27 cellular contexts compared by ENCODE assay signal in the genomic region with DNA sequence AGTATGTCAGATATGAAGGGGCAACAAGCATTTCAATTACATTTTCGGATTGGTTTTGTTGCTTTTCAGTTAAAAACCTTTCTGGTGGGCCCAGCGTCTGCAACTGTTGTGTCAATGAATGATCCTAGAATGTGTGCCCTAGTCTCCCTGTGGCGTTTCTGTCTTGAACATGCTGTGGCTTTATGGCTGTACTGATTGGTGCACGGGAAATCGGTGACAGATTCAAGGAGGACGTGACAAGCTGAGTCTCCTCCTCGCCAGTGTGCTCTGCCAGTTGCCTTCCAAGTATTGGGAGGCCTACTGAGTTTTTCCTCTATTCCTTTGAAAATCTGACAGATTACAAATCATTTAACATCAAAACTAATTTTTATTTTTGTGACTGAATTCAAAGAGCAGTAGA.
"Had no signal": no experiment of that assay in that cellular context is flagged by ENCODE, and none has a peak within 500 bp of the region (broad histone marks: within the 10 kb centered on the region; RNA-seq: fewer than 3 reads in every experiment).

No MANE protein-coding gene starts in this region.

- DNase-seq: activated CD4-positive, alpha-beta T cell treated with anti-CD3 and anti-CD28 coated beads for 1 hour; activated CD4-positive, alpha-beta T cell treated with anti-CD3 and anti-CD28 coated beads, Interleukin-2, amount 10 ng/mL, durations not matched to agents 24 days and 14 days; activated CD4-positive, alpha-beta T cell treated with anti-CD3 and anti-CD28 coated beads, Interleukin-2, amount 50 U/mL, for 4 hours; activated CD4-positive, CD25-positive, alpha-beta regulatory T cell; activated CD8-positive, alpha-beta T cell treated with anti-CD3 and anti-CD28 coated beads for 36 hours; activated gamma-delta T cell; activated naive CD4-positive, alpha-beta T cell treated with Interleukin-2 at 50 U/mL for 16 hours; activated naive CD8-positive, alpha-beta T cell treated with anti-CD3 and anti-CD28 coated beads, Interleukin-2, amount 10 ng/mL, durations not matched to agents 7 days and 5 days; activated T-cell treated with anti-CD3 and anti-CD28 coated beads, Interleukin-2, amount 50 U/mL, for 24 hours; amygdala; body of pancreas; central memory CD4-positive, alpha-beta T cell; NCI-H1105 treated with DMSO at 0.1 percent for 48 hours; NCI-H1436; NCI-H1694; NCI-H1930; NCI-H2081 treated with DMSO at 0.1 percent for 48 hours; NCI-H226; NCI-H446 treated with DMSO at 0.1 percent for 48 hours; SIG-M5; T-cell; T-helper 17 cell; T-helper 9 cell had no signal

- H3K27me3 ChIP-seq: body of pancreas had no signal

- H3K27ac ChIP-seq: body of pancreas, VCaP had no signal

- ATAC-seq: activated CD8-positive, alpha-beta T cell treated with anti-CD3 and anti-CD28 coated beads for 36 hours; body of pancreas; K562; Panc1; SK-N-SH treated with all-trans-retinoic acid at 6 μM for 48 hours; T-cell; T-helper 17 cell had no signal

- H3K9me3 ChIP-seq: body of pancreas had no signal

- H3K4me3 ChIP-seq: body of pancreas, K562 had no signal
